11 cellular contexts compared by ENCODE assay signal in genomic region chr11:72418834-72419560, GRCh38. TPM values are rescaled to one million over a fixed set of nuclear protein-coding genes. Genes with fewer than 3 reads are reported as not detected.
DNase-seq lines count a peak whose midpoint lies in the region; ATAC-seq, FAIRE-seq and TF ChIP-seq lines count a peak whose summit lies in the region.
"Had no signal": no experiment of that assay in that cellular context is flagged by ENCODE, and none has a peak within 500 bp of the region (broad histone marks: within the 10 kb centered on the region; RNA-seq: fewer than 3 reads in every experiment).

No MANE protein-coding gene starts in this region.

- no peaks in the 10 kb centered on the region for H3K36me3 ChIP-seq in A673 (ENCODE audit: insufficient read depth, low read length, poor library complexity, severe bottlenecking)
- H3K36me3 ChIP-seq in testis (ENCODE audit: low read depth, missing control alignments), result no peaks in the 10 kb centered on the region

- CTCF ChIA-PET in A673 (lab: Charles Lee), result no interaction called here

- H3K4me3 ChIP-seq in A673 (ENCODE audit: low read depth, low read length, poor library complexity, severe bottlenecking) (no peak overlapping the region), testis (no peak overlapping the region)

- FAIRE-seq in GM12891 (lab: Jason Lieb, UNC), result peak; percentile 50

- TF ChIP-seq CTCF in A673 (conservative IDR thresholded peaks at IDR 0.05; ENCODE audit: low read depth, low read length) (0 out of 2 replicates have a peak, but pooled peaks have one; percentile 14), testis (IDR thresholded peaks at IDR 0.05) (no peak)

- intact Hi-C loops in A673 (cut with micrococcal nuclease; ENCODE audit: unreplicated experiment) (no loop called here), testis (cut with DNase I; ENCODE audit: low total_unique reads) (no loop called here)
- intact Hi-C loops in activated T-helper 2 cell treated with anti-CD3 and anti-CD28 coated beads, Interferon-gamma antibody, Interleukin-2, Interleukin-4, amounts not matched to agents 10 μg/mL and 5 μg/mL and 100 μg/mL, durations not matched to agents 14 hours and 24 hours and 36 hours (cut with micrococcal nuclease), result no loop called here

- POLR2A ChIA-PET in A673 (lab: Charles Lee; ENCODE audit: low non-redundant PET), result no interaction called here

- peaks cover 35% of the 10 kb centered on the region for H3K4me1 Mint-ChIP-seq in activated T-helper 2 cell treated with anti-CD3 and anti-CD28 coated beads, Interferon-gamma antibody, Interleukin-2, Interleukin-4, amounts not matched to agents 10 μg/mL and 5 μg/mL and 100 μg/mL, durations not matched to agents 14 hours and 24 hours and 36 hours (ENCODE audit: low read depth)

- no peaks in the 10 kb centered on the region for H3K4me1 ChIP-seq in A673 (ENCODE audit: insufficient read depth, low read length, poor library complexity, severe bottlenecking)
- H3K4me1 ChIP-seq in testis, result peaks cover 4% of the 10 kb centered on the region

- ATAC-seq in HG02938 (IDR thresholded peaks at IDR 0.05; ENCODE audit: unreplicated experiment) (peak; percentile 54), HG02840 (IDR thresholded peaks at IDR 0.05; ENCODE audit: low FRiP score, unreplicated experiment) (no peak)

- peaks cover 4% of the 10 kb centered on the region for H3K36me3 Mint-ChIP-seq in activated T-helper 2 cell treated with anti-CD3 and anti-CD28 coated beads, Interferon-gamma antibody, Interleukin-2, Interleukin-4, amounts not matched to agents 10 μg/mL and 5 μg/mL and 100 μg/mL, durations not matched to agents 14 hours and 24 hours and 36 hours (ENCODE audit: low read depth)

- H3K27ac ChIP-seq in A673 (ENCODE audit: low read depth, low read length, poor library complexity, severe bottlenecking), result no peak overlapping the region
- H3K27ac ChIP-seq in testis, result no peak overlapping the region

- no peak overlapping the region for H3K4me3 Mint-ChIP-seq in activated T-helper 2 cell treated with anti-CD3 and anti-CD28 coated beads, Interferon-gamma antibody, Interleukin-2, Interleukin-4, amounts not matched to agents 10 μg/mL and 5 μg/mL and 100 μg/mL, durations not matched to agents 14 hours and 24 hours and 36 hours (ENCODE audit: low read depth)

- TF ChIP-seq POLR2A in GM12891 (IDR thresholded peaks at IDR 0.05; ENCODE audit: low read depth, low read length) (no peak), testis (IDR thresholded peaks at IDR 0.05) (no peak)

- no peaks in the 10 kb centered on the region for H3K9me3 Mint-ChIP-seq in activated T-helper 2 cell treated with anti-CD3 and anti-CD28 coated beads, Interferon-gamma antibody, Interleukin-2, Interleukin-4, amounts not matched to agents 10 μg/mL and 5 μg/mL and 100 μg/mL, durations not matched to agents 14 hours and 24 hours and 36 hours

- WGBS in testis, 2 donors, result 92 to 93% methylated on average over 5 of the region's 5 CpGs

- no peak for DNase-seq in A673 (ENCODE audit: low spot score)
- peak; percentile 27 for DNase-seq in GM12891 (ENCODE audit: insufficient read length, low spot score)
- no peak for DNase-seq in activated T-helper 2 cell treated with anti-CD3 and anti-CD28 coated beads, Interferon-gamma antibody, Interleukin-2, Interleukin-4, amounts not matched to agents 10 μg/mL and 5 μg/mL and 100 μg/mL, durations not matched to agents 14 hours and 24 hours and 36 hours (ENCODE audit: low spot score)
- DNase-seq in NCI-H226, result no peak
- no peak for DNase-seq in SIG-M5 (lab: John Stamatoyannopoulos, UW)
- no peak for DNase-seq in testis
- DNase-seq: head of caudate nucleus, mesendoderm, SW 1271 had no signal

- H3K27me3 ChIP-seq in A673 (replicated peaks; ENCODE audit: insufficient read depth, low read depth, low read length, poor library complexity) (no peaks in the 10 kb centered on the region), testis (no peaks in the 10 kb centered on the region)

- H3K27ac Mint-ChIP-seq in activated T-helper 2 cell treated with anti-CD3 and anti-CD28 coated beads, Interferon-gamma antibody, Interleukin-2, Interleukin-4, amounts not matched to agents 10 μg/mL and 5 μg/mL and 100 μg/mL, durations not matched to agents 14 hours and 24 hours and 36 hours, result peak overlapping the region; percentile 68

- BruUV-seq in A673 (replicated peaks; lab: Mats Ljungman, UMichigan), result no TSS peak

- no peaks in the 10 kb centered on the region for H3K27me3 Mint-ChIP-seq in activated T-helper 2 cell treated with anti-CD3 and anti-CD28 coated beads, Interferon-gamma antibody, Interleukin-2, Interleukin-4, amounts not matched to agents 10 μg/mL and 5 μg/mL and 100 μg/mL, durations not matched to agents 14 hours and 24 hours and 36 hours (ENCODE audit: low read depth)

- H3K9me3 ChIP-seq in A673 (ENCODE audit: low read depth, low read length, poor library complexity, severe bottlenecking) (no peaks in the 10 kb centered on the region), testis (no peaks in the 10 kb centered on the region)

TF ChIP-seq in GM12891, 5 proteins besides CTCF, POLR2A, EP300 and RAD21:
- peak; percentile 21; the same call in 1 of the 2 replicates for TF ChIP-seq SPI1 (IDR thresholded peaks at IDR 0.05; ENCODE audit: low read depth, low read length)
- no peak for TF ChIP-seq POU2F2 (IDR thresholded peaks at IDR 0.05; ENCODE audit: low read depth, low read length)

RNA-seq across cellular contexts. Expression of gene CLPB, which starts 15.3 kb away (rescaled TPM):
- total RNA-seq in A673 (2021) (38.1 and 40.1 TPM in 2 replicates), testis (100 to 1,000 TPM; 161 to 316 TPM)
- polyA plus RNA-seq in GM12891 (2012; ENCODE audit: low read depth, missing spikeins), result 13.6 TPM
- 38.2 and 40.6 TPM in 2 replicates for total RNA-seq in activated T-helper 2 cell treated with anti-CD3 and anti-CD28 coated beads, Interferon-gamma antibody, Interleukin-2, Interleukin-4, amounts not matched to agents 10 μg/mL and 5 μg/mL and 100 μg/mL, durations not matched to agents 14 hours and 24 hours and 36 hours
- polyA plus RNA-seq in testis (ENCODE audit: insufficient read depth, low read depth, low replicate concordance), result 421 TPM
